ENCODE assay signal across 8 cellular contexts in genomic region chr1:219660666-219661463, GRCh38. TPM values are rescaled to one million over a fixed set of nuclear protein-coding genes. Genes with fewer than 3 reads are reported as not detected.
DNase-seq lines count a peak whose midpoint lies in the region; ATAC-seq and TF ChIP-seq lines count a peak whose summit lies in the region.

No MANE protein-coding gene starts in this region.

- H3K27ac ChIP-seq in mesodermal cell (ENCODE audit: low read depth, low read length, severe bottlenecking) (peak overlapping the region; percentile 82), suprapubic skin (no peak overlapping the region), SK-N-SH (ENCODE audit: low read depth in 2 of 2, low read length in 1 of 2) (no peak overlapping the region; a peak in 2 of 4 replicates)

- no peaks in the 10 kb centered on the region for H3K9me3 Mint-ChIP-seq in IgD-negative memory B cell

- H2AFZ ChIP-seq in SK-N-SH (ENCODE audit: low read depth) = no peak overlapping the region

- H3K4me1 ChIP-seq in mesodermal cell (ENCODE audit: control insufficient read depth, insufficient read depth, low read length, poor library complexity, severe bottlenecking) = peaks cover 32% of the 10 kb centered on the region
- peaks cover 18% of the 10 kb centered on the region for H3K4me1 ChIP-seq in suprapubic skin
- peaks cover 11 to 20% of the 10 kb centered on the region in 2 experiments; a peak in 3 of 4 replicates for H3K4me1 ChIP-seq in SK-N-SH (ENCODE audit: control insufficient read depth in 1 of 2, insufficient read depth in 2 of 2, low read depth in 1 of 2, low read length in 1 of 2)

- no peak for TF ChIP-seq POLR2A in suprapubic skin (IDR thresholded peaks at IDR 0.05)

- H3K4me1 Mint-ChIP-seq in IgD-negative memory B cell (peaks cover 0 to 7% (median 4%) of the 10 kb centered on the region in 3 donors), T-helper 17 cell (peaks cover 4% of the 10 kb centered on the region)

- H3K36me3 Mint-ChIP-seq in IgD-negative memory B cell = no peaks in the 10 kb centered on the region
- no peaks in the 10 kb centered on the region for H3K36me3 Mint-ChIP-seq in T-helper 17 cell (ENCODE audit: low read depth)

- H3K9me3 ChIP-seq in T-helper 17 cell (ENCODE audit: control insufficient read depth, low read length, poor library complexity, severe bottlenecking) (no peaks in the 10 kb centered on the region), mesodermal cell (ENCODE audit: control insufficient read depth, low read length) (no peaks in the 10 kb centered on the region), suprapubic skin (no peaks in the 10 kb centered on the region), SK-N-SH (no peaks in the 10 kb centered on the region)

- H3K9me2 ChIP-seq in SK-N-SH = no peaks in the 10 kb centered on the region

- DNase-seq in GF-D8 (lab: John Stamatoyannopoulos, UW) = peak; percentile 49
- DNase-seq in T-helper 17 cell = no peak
- DNase-seq in epithelial cell of proximal tubule (ENCODE audit: low read depth) = peak; percentile 33
- peak; percentile 88 for DNase-seq in suprapubic skin (ENCODE audit: low spot score in 2 of 2)
- no peak for DNase-seq in SK-N-SH

- no peak overlapping the region for H3K4me2 ChIP-seq in SK-N-SH

- CTCF ChIA-PET in SK-N-SH (lab: Yijun Ruan, JAX) = interaction anchor here (0.6 kb wide), 1 partner anchor 427 kb away, joined by 4 read pairs; no protein-coding TSS in a partner anchor

- POLR2A ChIA-PET in SK-N-SH (lab: Yijun Ruan, JAX) = no interaction called here

- H3K27me3 ChIP-seq in suprapubic skin (no peaks in the 10 kb centered on the region), SK-N-SH (ENCODE audit: insufficient read depth) (no peaks in the 10 kb centered on the region)

- TF ChIP-seq EP300 in suprapubic skin (IDR thresholded peaks at IDR 0.05) (no peak), SK-N-SH (IDR thresholded peaks at IDR 0.05; ENCODE audit: borderline replicate concordance in 1 of 2, low read depth in 1 of 2, low read length in 1 of 2) (no peak)

- no peak overlapping the region for H3K9ac ChIP-seq in SK-N-SH

- no peaks in the 10 kb centered on the region for H3K36me3 ChIP-seq in mesodermal cell (ENCODE audit: control insufficient read depth, insufficient read depth, low read length)
- H3K36me3 ChIP-seq in suprapubic skin = no peaks in the 10 kb centered on the region
- H3K36me3 ChIP-seq in SK-N-SH (replicated peaks in 1 of 2; ENCODE audit: control insufficient read depth in 1 of 2, insufficient read depth in 2 of 2, low read length in 1 of 2) = no peaks in the 10 kb centered on the region

- H3K27me3 Mint-ChIP-seq in IgD-negative memory B cell = peaks cover 15% of the 10 kb centered on the region
- H3K27me3 Mint-ChIP-seq in T-helper 17 cell = peaks cover 30% of the 10 kb centered on the region

- H3K4me3 ChIP-seq in epithelial cell of proximal tubule (ENCODE audit: low read depth, low read length) (peak overlapping the region; percentile 25), mesodermal cell (ENCODE audit: extremely low read depth, insufficient read depth, low read length, poor library complexity, severe bottlenecking) (no peak overlapping the region), suprapubic skin (peak overlapping the region; percentile 25), SK-N-SH (ENCODE audit: low read depth in 2 of 2, low read length in 1 of 2) (peak overlapping the region in 1 of 2 experiments; percentile 41; a peak in 1 of 4 replicates)

- H3F3A ChIP-seq in SK-N-SH (replicated peaks; ENCODE audit: insufficient read depth) = no peaks in the 10 kb centered on the region

- H3K4me3 Mint-ChIP-seq in IgD-negative memory B cell = peak overlapping the region in 3 of 4 donors; percentile 46 to 91 (median 75)
- peak overlapping the region; percentile 7 for H3K4me3 Mint-ChIP-seq in T-helper 17 cell

- peak; percentile 66 for ATAC-seq in GM21576 (IDR thresholded peaks at IDR 0.05; ENCODE audit: unreplicated experiment)
- no peak for ATAC-seq in T-helper 17 cell

- no peaks in the 10 kb centered on the region for H3K79me2 ChIP-seq in SK-N-SH (ENCODE audit: insufficient read depth)

- WGBS in mesodermal cell (ENCODE audit: insufficient coverage in 2 of 2), 2 experiments = 5 to 8% methylated on average over 14 to 15 of the region's 24 CpGs
- WGBS in suprapubic skin = 22% methylated on average over 24 of the region's 24 CpGs
- WGBS in SK-N-SH (ENCODE audit: low lambda C conversion rate) = 85% methylated on average over 23 of the region's 24 CpGs

- H3K27ac Mint-ChIP-seq in IgD-negative memory B cell (no peak overlapping the region), T-helper 17 cell (no peak overlapping the region)

- TF ChIP-seq CTCF in epithelial cell of proximal tubule (conservative IDR thresholded peaks at IDR 0.05; ENCODE audit: low read depth, low read length) = peak; percentile 96
- peak; percentile 44 to 75 for TF ChIP-seq CTCF in suprapubic skin (IDR thresholded peaks at IDR 0.05)
- no peak for TF ChIP-seq CTCF in SK-N-SH (IDR thresholded peaks at IDR 0.05)

- no peaks in the 10 kb centered on the region for H4K20me1 ChIP-seq in SK-N-SH (ENCODE audit: insufficient read depth)

- TF ChIP-seq RAD21 in SK-N-SH (IDR thresholded peaks at IDR 0.05; ENCODE audit: low read length) = no peak

TF ChIP-seq in SK-N-SH, 30 proteins besides CTCF, POLR2A, EP300 and RAD21 (continues in another document):
- no peak for TF ChIP-seq MEF2A (IDR thresholded peaks at IDR 0.05; ENCODE audit: borderline replicate concordance, low read depth)
- no peak for TF ChIP-seq EZH2phosphoT487 (IDR thresholded peaks at IDR 0.05; ENCODE audit: borderline replicate concordance, low read depth)
- TF ChIP-seq FOXJ3 (CRISPR knock-in tag; IDR thresholded peaks at IDR 0.05) = no peak
- TF ChIP-seq GATA2 (CRISPR knock-in tag; IDR thresholded peaks at IDR 0.05) = no peak
- TF ChIP-seq NFIC (IDR thresholded peaks at IDR 0.05; ENCODE audit: borderline replicate concordance) = no peak
- TF ChIP-seq GABPA (IDR thresholded peaks at IDR 0.05; ENCODE audit: low read depth) = no peak
- TF ChIP-seq, protein P1, sequence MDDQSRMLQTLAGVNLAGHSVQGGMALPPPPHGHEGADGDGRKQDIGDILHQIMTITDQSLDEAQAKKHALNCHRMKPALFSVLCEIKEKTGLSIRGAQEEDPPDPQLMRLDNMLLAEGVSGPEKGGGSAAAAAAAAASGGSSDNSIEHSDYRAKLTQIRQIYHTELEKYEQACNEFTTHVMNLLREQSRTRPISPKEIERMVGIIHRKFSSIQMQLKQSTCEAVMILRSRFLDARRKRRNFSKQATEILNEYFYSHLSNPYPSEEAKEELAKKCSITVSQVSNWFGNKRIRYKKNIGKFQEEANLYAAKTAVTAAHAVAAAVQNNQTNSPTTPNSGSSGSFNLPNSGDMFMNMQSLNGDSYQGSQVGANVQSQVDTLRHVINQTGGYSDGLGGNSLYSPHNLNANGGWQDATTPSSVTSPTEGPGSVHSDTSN (IDR thresholded peaks at IDR 0.05) = no peak
- no peak for TF ChIP-seq USF2 (IDR thresholded peaks at IDR 0.05; ENCODE audit: borderline replicate concordance, low read depth, low read length)
- TF ChIP-seq FOSL2 (IDR thresholded peaks at IDR 0.05; ENCODE audit: borderline replicate concordance, low read depth) = no peak
- TF ChIP-seq, protein P2, sequence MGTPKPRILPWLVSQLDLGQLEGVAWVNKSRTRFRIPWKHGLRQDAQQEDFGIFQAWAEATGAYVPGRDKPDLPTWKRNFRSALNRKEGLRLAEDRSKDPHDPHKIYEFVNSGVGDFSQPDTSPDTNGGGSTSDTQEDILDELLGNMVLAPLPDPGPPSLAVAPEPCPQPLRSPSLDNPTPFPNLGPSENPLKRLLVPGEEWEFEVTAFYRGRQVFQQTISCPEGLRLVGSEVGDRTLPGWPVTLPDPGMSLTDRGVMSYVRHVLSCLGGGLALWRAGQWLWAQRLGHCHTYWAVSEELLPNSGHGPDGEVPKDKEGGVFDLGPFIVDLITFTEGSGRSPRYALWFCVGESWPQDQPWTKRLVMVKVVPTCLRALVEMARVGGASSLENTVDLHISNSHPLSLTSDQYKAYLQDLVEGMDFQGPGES (IDR thresholded peaks at IDR 0.05; ENCODE audit: low read depth, low read length) = no peak

RNA-seq across cellular contexts. Expression of gene ZC3H11B, which starts 48.0 kb away (rescaled TPM):
- polyA plus RNA-seq in IgD-negative memory B cell (not detected), SK-N-SH (2012; rRNA removed) (0.03 TPM in 1 of 2 replicates, not detected in the other)
- total RNA-seq in T-helper 17 cell (under 1 TPM in 1 of 2 donors, not detected in 1; 0.34 TPM), epithelial cell of proximal tubule (not detected in 2 replicates), suprapubic skin (under 1 TPM; 0.21 to 0.45 (median 0.33) TPM)
- polyA plus RNA-seq in mesodermal cell (2013, experiment 1 of 2) = 0.18 TPM
- 0.61 TPM for polyA plus RNA-seq in mesodermal cell (2013, experiment 2 of 2)
- polyA plus RNA-seq in SK-N-SH (2012; cell fraction: cytosol; rRNA removed) = 0.04 TPM in 2 replicates
- 0.05 and 0.27 TPM in 2 replicates for polyA plus RNA-seq in SK-N-SH (2012; cell fraction: nucleus; rRNA removed)

Comparison
In these comparisons a context has a peak if more than half of its experiments do, and no peak if none do; other contexts are left out.
1. DNase-seq: peak in GF-D8 (single experiment), epithelial cell of proximal tubule (single experiment) and suprapubic skin (2 of 2); none in T-helper 17 cell (0 of 3) and SK-N-SH (single experiment).